ENCODE assay signal across 18 cellular contexts in genomic region chr4:165418116-165418515, GRCh38. TPM values are rescaled to one million over a fixed set of nuclear protein-coding genes. Genes with fewer than 3 reads are reported as not detected.
A peak's percentile ranks its signal among the peaks of the same experiment; 100 is the strongest.
DNase-seq lines count a peak whose midpoint lies in the region; ATAC-seq and TF ChIP-seq lines count a peak whose summit lies in the region.
"Had no signal": no experiment of that assay in that cellular context is flagged by ENCODE, and none has a peak within 500 bp of the region (broad histone marks: within the 10 kb centered on the region; RNA-seq: fewer than 3 reads in every experiment).

No MANE protein-coding gene starts in this region.

- no peaks in the 10 kb centered on the region for H3K27me3 Mint-ChIP-seq in mesothelial cell of epicardium (ENCODE audit: low read depth)

- no peaks in the 10 kb centered on the region for H3K79me2 ChIP-seq in hepatocyte

- DNase-seq in Ammon's horn (ENCODE audit: low spot score), result peak; percentile 34
- peak; percentile 93 for DNase-seq in NCI-H1694 treated with DMSO at 0.1 percent for 48 hours (lab: John Stamatoyannopoulos, UW)
- peak; percentile 63 to 83 for DNase-seq in cerebellar nuclear complex (lab: John Stamatoyannopoulos, UW)
- DNase-seq in mesothelial cell of epicardium (ENCODE audit: low spot score in 2 of 2, unreplicated experiment in 2 of 2), result no peak
- DNase-seq in hepatocyte (ENCODE audit: low spot score), result no peak
- no peak for DNase-seq in activated effector memory CD4-positive, alpha-beta T cell treated with anti-CD3 and anti-CD28 coated beads, Interleukin-2, amount 50 U/mL, for 16 hours
- DNase-seq: Caco-2; CD4-positive, alpha-beta T cell; GM23248; HCEC 1CT; KBM-7; NCI-H2029; NCI-H510A; NCI-H774 had no signal

- H4K20me1 ChIP-seq in hepatocyte (ENCODE audit: insufficient read depth, poor library complexity, severe bottlenecking), result no peaks in the 10 kb centered on the region

- H3K4me3 Mint-ChIP-seq in mesothelial cell of epicardium, result no peak overlapping the region
- H3K4me3 Mint-ChIP-seq: CD4-positive, alpha-beta T cell had no signal

- H3K9me3 ChIP-seq in hepatocyte (ENCODE audit: low read depth), result no peaks in the 10 kb centered on the region
- H3K9me3 ChIP-seq: Caco-2 had no signal

- ATAC-seq in HG03571 (IDR thresholded peaks at IDR 0.05; ENCODE audit: unreplicated experiment), result no peak
- ATAC-seq: GM12878, Right ventricle myocardium inferior had no signal

- H3K27ac ChIP-seq in hepatocyte, result no peak overlapping the region
- H3K27ac ChIP-seq: GM23248 had no signal

- peak overlapping the region; percentile 55 for H3K27ac Mint-ChIP-seq in mesothelial cell of epicardium
- H3K27ac Mint-ChIP-seq: CD4-positive, alpha-beta T cell had no signal

- H2AFZ ChIP-seq in hepatocyte, result no peak overlapping the region
- H2AFZ ChIP-seq: GM23248 had no signal

- no peak for TF ChIP-seq CTCF in mesothelial cell of epicardium (IDR thresholded peaks at IDR 0.05; ENCODE audit: unreplicated experiment)
- no peak for TF ChIP-seq CTCF in hepatocyte (IDR thresholded peaks at IDR 0.05; ENCODE audit: poor library complexity)

- no peaks in the 10 kb centered on the region for H3K4me1 ChIP-seq in hepatocyte (ENCODE audit: insufficient read depth)
- H3K4me1 ChIP-seq: Caco-2 had no signal

- no peaks in the 10 kb centered on the region for H3K36me3 ChIP-seq in hepatocyte (replicated peaks; ENCODE audit: insufficient read depth, low read depth)

- H3K36me3 Mint-ChIP-seq in mesothelial cell of epicardium, result peaks cover 2% of the 10 kb centered on the region

- H3K4me1 Mint-ChIP-seq in mesothelial cell of epicardium, result peaks cover 20% of the 10 kb centered on the region

- H3K4me2 ChIP-seq in hepatocyte, result no peak overlapping the region

- WGBS in hepatocyte (ENCODE audit: low lambda C conversion rate, missing lambda C conversion rate), result 86% methylated on average over 1 of the region's 1 CpG

- no peak overlapping the region for H3K4me3 ChIP-seq in hepatocyte
- H3K4me3 ChIP-seq: GM12878, GM23248 had no signal

- H3K9me2 ChIP-seq in hepatocyte (replicated peaks; ENCODE audit: insufficient read depth), result no peaks in the 10 kb centered on the region

- no peaks in the 10 kb centered on the region for H3K9me3 Mint-ChIP-seq in mesothelial cell of epicardium
- H3K9me3 Mint-ChIP-seq: CD4-positive, alpha-beta T cell had no signal

- H3K27me3 ChIP-seq in hepatocyte, result no peaks in the 10 kb centered on the region

RNA-seq across cellular contexts. Expression of gene CPE, which starts 39.3 kb away (rescaled TPM):
- total RNA-seq in mesothelial cell of epicardium (93.8 to 105 TPM (median 94.1 TPM) in 3 replicates), hepatocyte (85.2 and 106 TPM in 2 replicates)
- polyA plus RNA-seq in hepatocyte, result 60.9 and 66.4 TPM in 2 replicates
- total RNA-seq: CD4-positive, alpha-beta T cell; GM12878; OCI-LY7 had no signal

Comparison
In these comparisons a context has a peak if more than half of its experiments do, and no peak if none do; other contexts are left out.
1. DNase-seq: peak in Ammon's horn (single experiment), NCI-H1694 treated with DMSO at 0.1 percent for 48 hours (single experiment) and cerebellar nuclear complex (2 of 2); none in mesothelial cell of epicardium (0 of 2), hepatocyte (single experiment) and activated effector memory CD4-positive, alpha-beta T cell treated with anti-CD3 and anti-CD28 coated beads, Interleukin-2, amount 50 U/mL, for 16 hours (single experiment).